Comparison of ENCODE assay signal across 1 cellular context in the genomic region with DNA sequence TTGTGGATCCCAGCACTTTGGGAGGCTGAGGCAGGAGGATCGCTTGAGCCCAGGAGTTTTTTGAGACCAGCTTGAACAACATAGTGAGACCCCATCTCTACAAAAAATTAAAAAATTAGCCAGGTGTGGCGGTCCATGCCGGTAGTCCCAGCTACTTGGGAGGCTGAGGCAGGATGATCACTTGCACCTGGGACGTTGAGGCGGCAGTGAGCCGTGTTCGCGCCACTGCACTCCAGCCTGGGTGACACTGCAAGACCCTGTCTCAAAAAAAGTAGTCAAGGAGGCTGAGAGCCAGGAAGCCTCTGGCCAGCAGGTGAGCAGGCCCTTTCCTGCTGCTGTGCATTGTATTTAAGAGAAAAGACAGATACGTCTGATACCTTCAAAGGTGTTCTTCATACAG.
TF ChIP-seq lines count a peak whose summit lies in the region.

No MANE protein-coding gene starts in this region.

TF ChIP-seq in H1, 55 proteins besides CTCF, POLR2A, EP300 and RAD21:
- TF ChIP-seq SIX5 (IDR thresholded peaks at IDR 0.05; ENCODE audit: low read depth, low read length) (no peak), TAF1 (IDR thresholded peaks at IDR 0.05; ENCODE audit: low read depth, low read length) (no peak), KDM1A (IDR thresholded peaks at IDR 0.05; ENCODE audit: borderline replicate concordance, low read length) (no peak), HDAC2 (IDR thresholded peaks at IDR 0.05; ENCODE audit: borderline replicate concordance in 1 of 2, low read depth in 2 of 2, low read length in 2 of 2) (no peak), TAF7 (optimal IDR thresholded peaks at IDR 0.05; ENCODE audit: borderline replicate concordance, low read depth, low read length) (no peak), ATF3 (IDR thresholded peaks at IDR 0.05; ENCODE audit: insufficient read depth, low read depth, low read length) (no peak)
TF ChIP-seq in H1: peak in this region for 0.
